Comparison of ENCODE assay signal across 19 cellular contexts in the genomic region with DNA sequence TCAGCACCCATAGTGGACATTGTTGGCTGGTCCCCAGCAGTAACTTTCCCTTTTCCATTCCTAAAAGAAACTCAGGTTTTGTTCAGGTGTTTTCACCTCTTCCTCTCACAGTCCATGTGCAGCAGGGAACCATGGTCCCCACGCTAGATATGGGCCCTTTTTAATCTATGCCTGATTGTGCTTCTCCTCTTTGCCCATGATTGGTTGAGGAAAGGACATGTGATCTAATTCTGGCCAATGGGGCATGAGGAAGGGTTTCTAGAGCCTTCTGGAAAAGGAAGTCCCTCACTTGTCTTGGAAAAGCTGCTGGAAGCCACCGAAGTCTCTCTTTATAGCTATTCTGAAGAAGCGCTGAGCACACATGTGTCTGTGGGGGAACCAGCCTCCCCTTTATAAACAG.
A peak's percentile ranks its signal among the peaks of the same experiment; 100 is the strongest.
DNase-seq lines count a peak whose midpoint lies in the region; TF ChIP-seq lines count a peak whose summit lies in the region.
"Had no signal": no experiment of that assay in that cellular context is flagged by ENCODE, and none has a peak within 500 bp of the region (broad histone marks: within the 10 kb centered on the region; RNA-seq: fewer than 3 reads in every experiment).

No MANE protein-coding gene starts in this region.

- peak overlapping the region; percentile 66; the same call in 1 of the 2 replicates for H3K9ac ChIP-seq in MM.1S (ENCODE audit: low read length)

- in situ Hi-C loops in SK-MEL-5 (cut with HindIII; ENCODE audit: low pct_unique_long_range_greater_than_20kb, low sequenced_read_pairs) = no loop called here

- H4K20me1 ChIP-seq in MM.1S (ENCODE audit: insufficient read depth, low read length) = no peaks in the 10 kb centered on the region

- peak overlapping the region; percentile 88 for H3K4me2 ChIP-seq in MM.1S (ENCODE audit: low read depth, low read length)
- H3K4me2 ChIP-seq: A549, GM23338 had no signal

- H3K27ac ChIP-seq in MM.1S (ENCODE audit: low read length) = peak overlapping the region; percentile 92
- H3K27ac ChIP-seq: A549 had no signal

- no peak for DNase-seq in MM.1S
- peak; percentile 11 for DNase-seq in SK-MEL-5 (ENCODE audit: low read depth, low spot score)
- DNase-seq in osteocyte (ENCODE audit: extremely low spot score, unreplicated experiment) = peak; percentile 34
- DNase-seq in HuH-7 (ENCODE audit: low spot score) = no peak
- no peak for DNase-seq in SKM-1 treated with dmso at 0.1 percent for 144 hours (lab: John Stamatoyannopoulos, UW; ENCODE audit: unreplicated experiment)
- DNase-seq in AG20443 (ENCODE audit: low spot score) = no peak
- DNase-seq in chondrocyte (ENCODE audit: low spot score) = no peak
- DNase-seq: 8988T; ACHN; C1 segment of cervical spinal cord; Calu3; CD4-positive, alpha-beta memory T cell; COR-L47; DMS79 treated with DMSO at 0.1 percent for 48 hours; GF-D8; H9; HFFc6 had no signal

- H3K9me3 ChIP-seq in MM.1S (replicated peaks; ENCODE audit: insufficient read depth, low read length) = no peaks in the 10 kb centered on the region
- H3K9me3 ChIP-seq: A549 had no signal

- TF ChIP-seq CTCF in MM.1S (IDR thresholded peaks at IDR 0.05; ENCODE audit: low read length) = no peak
- no peak for TF ChIP-seq CTCF in osteocyte (IDR thresholded peaks at IDR 0.05)
- no peak for TF ChIP-seq CTCF in chondrocyte (IDR thresholded peaks at IDR 0.05)

- H3K4me1 ChIP-seq in MM.1S (ENCODE audit: low read length) = peaks cover 21% of the 10 kb centered on the region
- H3K4me1 ChIP-seq: A549 had no signal

- H3K4me3 Mint-ChIP-seq in osteocyte (ENCODE audit: unreplicated experiment) (no peak overlapping the region), chondrocyte (ENCODE audit: unreplicated experiment) (no peak overlapping the region)
- H3K4me3 Mint-ChIP-seq: CD4-positive, alpha-beta memory T cell; GM23338; H9; HFFc6 had no signal

- peaks cover 2% of the 10 kb centered on the region for H3K36me3 Mint-ChIP-seq in osteocyte (ENCODE audit: unreplicated experiment)
- H3K36me3 Mint-ChIP-seq in chondrocyte (ENCODE audit: low read depth) = no peaks in the 10 kb centered on the region
- H3K36me3 Mint-ChIP-seq: CD4-positive, alpha-beta memory T cell had no signal

- no peak overlapping the region for H3K27ac Mint-ChIP-seq in osteocyte (ENCODE audit: unreplicated experiment)
- H3K27ac Mint-ChIP-seq in chondrocyte (ENCODE audit: unreplicated experiment) = no peak overlapping the region
- H3K27ac Mint-ChIP-seq: CD4-positive, alpha-beta memory T cell; GM23338; H9; HFFc6 had no signal

- peak overlapping the region; percentile 51 for H2AFZ ChIP-seq in MM.1S (ENCODE audit: low read length)
- H2AFZ ChIP-seq: GM23338 had no signal

- no peaks in the 10 kb centered on the region for H3K4me1 Mint-ChIP-seq in osteocyte (ENCODE audit: unreplicated experiment)
- no peaks in the 10 kb centered on the region for H3K4me1 Mint-ChIP-seq in chondrocyte (ENCODE audit: low read depth)
- H3K4me1 Mint-ChIP-seq: CD4-positive, alpha-beta memory T cell had no signal

- no peaks in the 10 kb centered on the region for H3K27me3 Mint-ChIP-seq in osteocyte (ENCODE audit: unreplicated experiment)
- H3K27me3 Mint-ChIP-seq in chondrocyte (ENCODE audit: low read depth) = no peaks in the 10 kb centered on the region

- peaks cover 49% of the 10 kb centered on the region for H3K9me3 Mint-ChIP-seq in osteocyte (ENCODE audit: unreplicated experiment)
- H3K9me3 Mint-ChIP-seq in chondrocyte (ENCODE audit: low read depth) = peaks cover 48% of the 10 kb centered on the region

- H3K36me3 ChIP-seq in MM.1S (replicated peaks; ENCODE audit: insufficient read depth, low read length) = no peaks in the 10 kb centered on the region

- no peaks in the 10 kb centered on the region for H3K79me2 ChIP-seq in MM.1S (ENCODE audit: low read length)

- H3F3A ChIP-seq in MM.1S (ENCODE audit: insufficient read depth, low read length) = peaks cover 24% of the 10 kb centered on the region

- no peak overlapping the region for H3K4me3 ChIP-seq in MM.1S (ENCODE audit: low read length)
- H3K4me3 ChIP-seq: A549, GM23338 had no signal

- no peaks in the 10 kb centered on the region for H3K27me3 ChIP-seq in MM.1S (replicated peaks; ENCODE audit: insufficient read depth, low read length)

- H3K9me2 ChIP-seq in MM.1S (replicated peaks; ENCODE audit: insufficient read depth, low read length) = no peaks in the 10 kb centered on the region

Comparison
In these comparisons a context has a peak if more than half of its experiments do, and no peak if none do; other contexts are left out.
1. DNase-seq: peak in SK-MEL-5 (single experiment) and osteocyte (single experiment); none in MM.1S (single experiment), HuH-7 (single experiment), SKM-1 treated with dmso at 0.1 percent for 144 hours (single experiment), AG20443 (single experiment) and chondrocyte (single experiment).